In the genomic region with DNA sequence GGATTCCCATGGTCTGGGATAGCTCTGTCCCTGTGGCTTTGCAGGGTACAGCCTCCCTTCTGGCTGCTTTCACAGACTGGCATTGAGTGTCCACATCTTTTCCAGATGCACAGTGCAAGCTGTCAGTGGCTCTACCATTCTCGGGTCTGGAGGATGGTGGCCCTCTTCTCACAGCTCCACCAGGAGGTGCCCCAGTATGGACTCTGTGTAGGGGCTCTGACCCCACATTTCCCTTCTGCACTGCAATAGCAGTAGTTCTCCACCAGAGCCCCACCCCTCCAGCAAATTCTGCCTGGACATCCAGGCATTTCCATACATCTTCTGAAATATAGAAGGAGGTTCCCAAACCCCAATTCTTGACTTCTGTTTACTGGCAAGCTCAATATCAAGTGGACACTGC, we compare ENCODE assay signal across 1 cellular context.
TF ChIP-seq lines count a peak whose summit lies in the region.

No MANE protein-coding gene starts in this region.

TF ChIP-seq in H1, 55 proteins besides CTCF, POLR2A, EP300 and RAD21:
- TF ChIP-seq PHF8 (conservative IDR thresholded peaks at IDR 0.05; ENCODE audit: low read depth, low read length), result 0 out of 2 replicates have a peak, but pooled peaks have one; percentile 17
- TF ChIP-seq POLR2AphosphoS5 (IDR thresholded peaks at IDR 0.05; ENCODE audit: low read depth, low read length), result peak; percentile 83
- peak; percentile 45; the same call in 1 of the 2 replicates for TF ChIP-seq FOSL1 (IDR thresholded peaks at IDR 0.05; ENCODE audit: insufficient read depth, low read depth, low read length)
- no peak for TF ChIP-seq SIN3A (conservative IDR thresholded peaks at IDR 0.05 in 1 of 2, IDR thresholded peaks at IDR 0.05 in 1 of 2; ENCODE audit: low read depth in 1 of 2, low read length in 2 of 2)
- TF ChIP-seq, protein P1, sequence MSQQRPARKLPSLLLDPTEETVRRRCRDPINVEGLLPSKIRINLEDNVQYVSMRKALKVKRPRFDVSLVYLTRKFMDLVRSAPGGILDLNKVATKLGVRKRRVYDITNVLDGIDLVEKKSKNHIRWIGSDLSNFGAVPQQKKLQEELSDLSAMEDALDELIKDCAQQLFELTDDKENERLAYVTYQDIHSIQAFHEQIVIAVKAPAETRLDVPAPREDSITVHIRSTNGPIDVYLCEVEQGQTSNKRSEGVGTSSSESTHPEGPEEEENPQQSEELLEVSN (IDR thresholded peaks at IDR 0.05), result 0 out of 2 replicates have a peak, but pooled peaks have one; percentile 2
- TF ChIP-seq ASH2L (IDR thresholded peaks at IDR 0.05; ENCODE audit: low read length), result no peak
- peak; percentile 85 for TF ChIP-seq GTF2F1 (IDR thresholded peaks at IDR 0.05; ENCODE audit: borderline replicate concordance, low read depth, low read length)
- TF ChIP-seq KDM1A (IDR thresholded peaks at IDR 0.05; ENCODE audit: borderline replicate concordance, low read length), result no peak
- TF ChIP-seq CBX5 (IDR thresholded peaks at IDR 0.05; ENCODE audit: low read depth, low read length), result 0 out of 2 replicates have a peak, but pooled peaks have one; percentile 10
- no peak for TF ChIP-seq SP2 (IDR thresholded peaks at IDR 0.05; ENCODE audit: low read length)
- no peak for TF ChIP-seq BRCA1 (IDR thresholded peaks at IDR 0.05; ENCODE audit: low read depth, low read length)
- TF ChIP-seq CBX8 (IDR thresholded peaks at IDR 0.05; ENCODE audit: borderline replicate concordance, low read depth, low read length), result no peak
TF ChIP-seq in H1: peak in this region for 6.
